16 cellular contexts compared by ENCODE assay signal in genomic region chr2:28616618-28617017, GRCh38.
"Had no signal": no experiment of that assay in that cellular context is flagged by ENCODE, and none has a peak within 500 bp of the region (broad histone marks: within the 10 kb centered on the region; RNA-seq: fewer than 3 reads in every experiment).

No MANE protein-coding gene starts in this region.

- H3K27me3 ChIP-seq: tibial nerve had no signal

- H2AFZ ChIP-seq: parathyroid adenoma had no signal

- H3K4me3 ChIP-seq: coronary artery, mucosa of descending colon, tibial nerve had no signal

- H3K9me3 Mint-ChIP-seq: activated B cell treated with CpG ODN at 0.5 μM for 24 hours; central memory CD8-positive, alpha-beta T cell; memory B cell; naive thymus-derived CD8-positive, alpha-beta T cell; stimulated activated effector memory CD8-positive, alpha-beta T cell treated with anti-CD3 and anti-CD28 coated beads, Interleukin-12 subunit alpha, Interleukin-12 subunit beta, amount 100 ng/mL, for 72 hours had no signal

- H3K36me3 ChIP-seq: tibial nerve had no signal

- H3K9ac ChIP-seq: parathyroid adenoma had no signal

- ATAC-seq: left ventricle myocardium superior; mucosa of descending colon; stimulated activated effector memory CD8-positive, alpha-beta T cell treated with anti-CD3 and anti-CD28 coated beads, Interleukin-12 subunit alpha, Interleukin-12 subunit beta, amount 100 ng/mL, for 72 hours had no signal

- H3K36me3 Mint-ChIP-seq: naive thymus-derived CD8-positive, alpha-beta T cell; stimulated activated effector memory CD8-positive, alpha-beta T cell treated with anti-CD3 and anti-CD28 coated beads, Interleukin-12 subunit alpha, Interleukin-12 subunit beta, amount 100 ng/mL, for 72 hours had no signal

- DNase-seq: activated B cell treated with CpG ODN at 0.5 μM for 24 hours; activated naive CD4-positive, alpha-beta T cell treated with anti-CD3 and anti-CD28 coated beads, Interleukin-2, amount 50 U/mL, for 16 hours; activated T-cell treated with anti-CD3 and anti-CD28 coated beads, Interleukin-2, amount 50 U/mL, for 1 hour; amniotic stem cell; hypothalamus; kidney glomerular epithelial cell; left ventricle myocardium superior; mucosa of descending colon; naive thymus-derived CD8-positive, alpha-beta T cell; T-helper 2 cell had no signal

- H3K27ac Mint-ChIP-seq: activated B cell treated with CpG ODN at 0.5 μM for 24 hours; memory B cell; stimulated activated effector memory CD8-positive, alpha-beta T cell treated with anti-CD3 and anti-CD28 coated beads, Interleukin-12 subunit alpha, Interleukin-12 subunit beta, amount 100 ng/mL, for 72 hours had no signal

- H3K4me3 Mint-ChIP-seq: activated B cell treated with CpG ODN at 0.5 μM for 24 hours; central memory CD8-positive, alpha-beta T cell; memory B cell; stimulated activated effector memory CD8-positive, alpha-beta T cell treated with anti-CD3 and anti-CD28 coated beads, Interleukin-12 subunit alpha, Interleukin-12 subunit beta, amount 100 ng/mL, for 72 hours had no signal

- H3K9me3 ChIP-seq: mucosa of descending colon, tibial nerve had no signal

- H3K27me3 Mint-ChIP-seq: activated B cell treated with CpG ODN at 0.5 μM for 24 hours; naive thymus-derived CD8-positive, alpha-beta T cell had no signal

- H3K27ac ChIP-seq: parathyroid adenoma, tibial nerve had no signal
